In genomic region chr13:76014618-76015315, GRCh38 we compare ENCODE assay signal across 13 cellular contexts.
DNase-seq lines count a peak whose midpoint lies in the region; ATAC-seq, FAIRE-seq and TF ChIP-seq lines count a peak whose summit lies in the region.
"Had no signal": no experiment of that assay in that cellular context is flagged by ENCODE, and none has a peak within 500 bp of the region (broad histone marks: within the 10 kb centered on the region; RNA-seq: fewer than 3 reads in every experiment).

No MANE protein-coding gene starts in this region.

- ATAC-seq in Right ventricle myocardium inferior (peak; percentile 62), left lung (peak; percentile 33), GM19035 (IDR thresholded peaks at IDR 0.05; ENCODE audit: unreplicated experiment) (no peak), GM18868 (IDR thresholded peaks at IDR 0.05; ENCODE audit: unreplicated experiment) (no peak)
- ATAC-seq: A549; naive thymus-derived CD8-positive, alpha-beta T cell had no signal

- H3K27me3 ChIP-seq in left lung: no peaks in the 10 kb centered on the region

- DNase-seq in Right ventricle myocardium inferior (ENCODE audit: missing footprints) (no peak), cardiac septum (ENCODE audit: low spot score) (no peak), left lung (no peak), iPS-NIHi11 (ENCODE audit: low spot score) (no peak)
- DNase-seq in activated CD4-positive, alpha-beta T cell treated with anti-CD3 and anti-CD28 coated beads for 48 hours: no peak
- DNase-seq: GDM1; glutamatergic neuron; naive thymus-derived CD8-positive, alpha-beta T cell; stimulated activated CD4-positive, alpha-beta T cell treated with anti-CD3 and anti-CD28 coated beads, Interleukin-4, amount 100 ng/mL, for 4 hours had no signal

- H3K9me3 ChIP-seq in left lung: no peaks in the 10 kb centered on the region
- H3K9me3 ChIP-seq: A549 had no signal

- H3K4me1 ChIP-seq in left lung: peaks cover 0 to 5% of the 10 kb centered on the region in 2 donors

- TF ChIP-seq CTCF in left lung (IDR thresholded peaks at IDR 0.05): no peak

- peak; percentile 35 for FAIRE-seq in endometrium (lab: Jason Lieb, UNC)
- FAIRE-seq: A549 had no signal

- no peak overlapping the region for H3K4me3 ChIP-seq in left lung
- H3K4me3 ChIP-seq: A549 had no signal

- no peaks in the 10 kb centered on the region for H3K36me3 ChIP-seq in left lung

- intact Hi-C loops in Right ventricle myocardium inferior (cut with DNase I): no loop called here
- intact Hi-C loops in cardiac septum (cut with DNase I): loop anchor here (10.0 kb wide), 2 partner anchors 110 to 460 kb away; no protein-coding TSS in a partner anchor
- intact Hi-C loops in left lung (cut with DNase I): no loop called here

- H3K27ac ChIP-seq in left lung: peak overlapping the region in 1 of 2 donors; percentile 47
- H3K27ac ChIP-seq: A549 had no signal

Comparison
In these comparisons a context has a peak if more than half of its experiments do, and no peak if none do; other contexts are left out.
1. ATAC-seq: peak in Right ventricle myocardium inferior (single experiment) and left lung (single experiment); none in GM19035 (single experiment) and GM18868 (single experiment).